Comparison of ENCODE assay signal across 16 cellular contexts in genomic region chr16:15955425-15955824, GRCh38. TPM values are rescaled to one million over a fixed set of nuclear protein-coding genes. Genes with fewer than 3 reads are reported as not detected.
DNase-seq lines count a peak whose midpoint lies in the region; ATAC-seq and TF ChIP-seq lines count a peak whose summit lies in the region.
"Had no signal": no experiment of that assay in that cellular context is flagged by ENCODE, and none has a peak within 500 bp of the region (broad histone marks: within the 10 kb centered on the region; RNA-seq: fewer than 3 reads in every experiment).

No MANE protein-coding gene starts in this region.

- no peaks in the 10 kb centered on the region for H3K27me3 ChIP-seq in CD4-positive, alpha-beta T cell (ENCODE audit: control insufficient read depth, insufficient read depth, low read length)
- no peaks in the 10 kb centered on the region for H3K27me3 ChIP-seq in Caco-2 (replicated peaks; ENCODE audit: control insufficient read depth, insufficient read depth, low read length)
- no peaks in the 10 kb centered on the region for H3K27me3 ChIP-seq in naive thymus-derived CD4-positive, alpha-beta T cell (ENCODE audit: control insufficient read depth in 2 of 2, insufficient read depth in 2 of 2, low read length in 2 of 2)
- H3K27me3 ChIP-seq: left lung, testis had no signal

- POLR2A ChIA-PET in CD4-positive, alpha-beta T cell (lab: Charles Lee): no interaction called here
- POLR2A ChIA-PET in Caco-2 (lab: Charles Lee): no interaction called here
- POLR2A ChIA-PET in naive thymus-derived CD4-positive, alpha-beta T cell (lab: Charles Lee): interaction anchor here (1.1 kb wide), 1 partner anchor 15 kb away, joined by 3 read pairs; no protein-coding TSS in a partner anchor

- H3K4me1 ChIP-seq in Caco-2: peaks cover 5% of the 10 kb centered on the region; the same call in 1 of the 2 replicates
- H3K4me1 ChIP-seq in naive thymus-derived CD4-positive, alpha-beta T cell (ENCODE audit: control insufficient read depth in 2 of 2, insufficient read depth in 2 of 2, low read length in 2 of 2): peaks cover 28 to 38% of the 10 kb centered on the region in 2 donors

- no peaks in the 10 kb centered on the region for H3K36me3 ChIP-seq in Caco-2 (ENCODE audit: control insufficient read depth, insufficient read depth, low read length)
- H3K36me3 ChIP-seq in naive thymus-derived CD4-positive, alpha-beta T cell (ENCODE audit: control insufficient read depth in 2 of 3, insufficient read depth in 3 of 3, low read length in 3 of 3): no peaks in the 10 kb centered on the region
- H3K36me3 ChIP-seq: left lung had no signal

- BruUV-seq in Caco-2 (replicated peaks; lab: Mats Ljungman, UMichigan): no TSS peak

- no peak for ATAC-seq in CD4-positive, alpha-beta T cell (ENCODE audit: poor library complexity)
- ATAC-seq in naive thymus-derived CD4-positive, alpha-beta T cell: no peak
- ATAC-seq in GM18511 (IDR thresholded peaks at IDR 0.05; ENCODE audit: unreplicated experiment) (no peak), GM19023 (IDR thresholded peaks at IDR 0.05; ENCODE audit: unreplicated experiment) (no peak)

- TF ChIP-seq CTCF in CD4-positive, alpha-beta T cell (IDR thresholded peaks at IDR 0.05): no peak
- TF ChIP-seq CTCF in Caco-2 (IDR thresholded peaks at IDR 0.05; ENCODE audit: insufficient read depth in 1 of 2, low read depth in 1 of 2, low read length in 1 of 2, severe bottlenecking in 1 of 2, unreplicated experiment in 1 of 2): no peak

- peak overlapping the region; percentile 61 for H3K4me3 Mint-ChIP-seq in CD4-positive, alpha-beta T cell
- no peak overlapping the region for H3K4me3 Mint-ChIP-seq in Caco-2 (ENCODE audit: unreplicated experiment)
- no peak overlapping the region for H3K4me3 Mint-ChIP-seq in activated T-helper 2 cell treated with anti-CD3 and anti-CD28 coated beads, Interferon-gamma antibody, Interleukin-2, Interleukin-4, amounts not matched to agents 10 μg/mL and 5 μg/mL and 100 μg/mL, durations not matched to agents 14 hours and 24 hours and 36 hours (ENCODE audit: low read depth)
- H3K4me3 Mint-ChIP-seq in naive thymus-derived CD4-positive, alpha-beta T cell: peak overlapping the region in 3 of 10 donors; percentile 8 to 26 (median 14)
- H3K4me3 Mint-ChIP-seq: endodermal cell had no signal

- H3K27ac Mint-ChIP-seq in CD4-positive, alpha-beta T cell: peak overlapping the region; percentile 89
- peak overlapping the region; percentile 51 for H3K27ac Mint-ChIP-seq in Caco-2 (ENCODE audit: unreplicated experiment)
- peak overlapping the region; percentile 67 for H3K27ac Mint-ChIP-seq in activated T-helper 2 cell treated with anti-CD3 and anti-CD28 coated beads, Interferon-gamma antibody, Interleukin-2, Interleukin-4, amounts not matched to agents 10 μg/mL and 5 μg/mL and 100 μg/mL, durations not matched to agents 14 hours and 24 hours and 36 hours
- H3K27ac Mint-ChIP-seq in naive thymus-derived CD4-positive, alpha-beta T cell: peak overlapping the region; percentile 59 to 98 (median 86)
- H3K27ac Mint-ChIP-seq: endodermal cell had no signal

- H3K9me3 Mint-ChIP-seq in CD4-positive, alpha-beta T cell: no peaks in the 10 kb centered on the region
- H3K9me3 Mint-ChIP-seq in Caco-2 (ENCODE audit: unreplicated experiment): no peaks in the 10 kb centered on the region
- H3K9me3 Mint-ChIP-seq in activated T-helper 2 cell treated with anti-CD3 and anti-CD28 coated beads, Interferon-gamma antibody, Interleukin-2, Interleukin-4, amounts not matched to agents 10 μg/mL and 5 μg/mL and 100 μg/mL, durations not matched to agents 14 hours and 24 hours and 36 hours: no peaks in the 10 kb centered on the region
- no peaks in the 10 kb centered on the region for H3K9me3 Mint-ChIP-seq in naive thymus-derived CD4-positive, alpha-beta T cell
- H3K9me3 Mint-ChIP-seq: endodermal cell had no signal

- intact Hi-C loops in CD4-positive, alpha-beta T cell (cut with DNase I, micrococcal nuclease): no loop called here
- intact Hi-C loops in Caco-2 (cut with micrococcal nuclease; ENCODE audit: unreplicated experiment): no loop called here
- intact Hi-C loops in activated T-helper 2 cell treated with anti-CD3 and anti-CD28 coated beads, Interferon-gamma antibody, Interleukin-2, Interleukin-4, amounts not matched to agents 10 μg/mL and 5 μg/mL and 100 μg/mL, durations not matched to agents 14 hours and 24 hours and 36 hours (cut with micrococcal nuclease): no loop called here
- intact Hi-C loops in naive thymus-derived CD4-positive, alpha-beta T cell (cut with micrococcal nuclease): no loop called here

- H3K4me1 Mint-ChIP-seq in CD4-positive, alpha-beta T cell (ENCODE audit: low read depth): peaks cover 77% of the 10 kb centered on the region
- H3K4me1 Mint-ChIP-seq in Caco-2 (ENCODE audit: low read depth, unreplicated experiment): peaks cover 6% of the 10 kb centered on the region
- H3K4me1 Mint-ChIP-seq in activated T-helper 2 cell treated with anti-CD3 and anti-CD28 coated beads, Interferon-gamma antibody, Interleukin-2, Interleukin-4, amounts not matched to agents 10 μg/mL and 5 μg/mL and 100 μg/mL, durations not matched to agents 14 hours and 24 hours and 36 hours (ENCODE audit: low read depth): peaks cover 66% of the 10 kb centered on the region
- H3K4me1 Mint-ChIP-seq in naive thymus-derived CD4-positive, alpha-beta T cell: peaks cover 44 to 84% (median 74%) of the 10 kb centered on the region in 7 donors

- no peak overlapping the region for H3K27ac ChIP-seq in CD4-positive, alpha-beta T cell (ENCODE audit: low read depth, low read length)
- peak overlapping the region; percentile 55 for H3K27ac ChIP-seq in naive thymus-derived CD4-positive, alpha-beta T cell (ENCODE audit: low read depth, low read length)

- H3K27me3 Mint-ChIP-seq in CD4-positive, alpha-beta T cell: no peaks in the 10 kb centered on the region
- no peaks in the 10 kb centered on the region for H3K27me3 Mint-ChIP-seq in Caco-2 (ENCODE audit: insufficient read depth, unreplicated experiment)
- H3K27me3 Mint-ChIP-seq in activated T-helper 2 cell treated with anti-CD3 and anti-CD28 coated beads, Interferon-gamma antibody, Interleukin-2, Interleukin-4, amounts not matched to agents 10 μg/mL and 5 μg/mL and 100 μg/mL, durations not matched to agents 14 hours and 24 hours and 36 hours (ENCODE audit: low read depth): no peaks in the 10 kb centered on the region
- H3K27me3 Mint-ChIP-seq in naive thymus-derived CD4-positive, alpha-beta T cell: no peaks in the 10 kb centered on the region

- H3K36me3 Mint-ChIP-seq in CD4-positive, alpha-beta T cell (ENCODE audit: low read depth): peaks cover 2% of the 10 kb centered on the region
- H3K36me3 Mint-ChIP-seq in Caco-2 (ENCODE audit: insufficient read depth, unreplicated experiment): peaks cover 6% of the 10 kb centered on the region
- H3K36me3 Mint-ChIP-seq in activated T-helper 2 cell treated with anti-CD3 and anti-CD28 coated beads, Interferon-gamma antibody, Interleukin-2, Interleukin-4, amounts not matched to agents 10 μg/mL and 5 μg/mL and 100 μg/mL, durations not matched to agents 14 hours and 24 hours and 36 hours (ENCODE audit: low read depth): peaks cover 65% of the 10 kb centered on the region
- peaks cover 0 to 29% (median 5%) of the 10 kb centered on the region in 5 donors for H3K36me3 Mint-ChIP-seq in naive thymus-derived CD4-positive, alpha-beta T cell

- H3K4me3 ChIP-seq in Caco-2 (ENCODE audit: low read depth, low read length): no peak overlapping the region
- H3K4me3 ChIP-seq in naive thymus-derived CD4-positive, alpha-beta T cell (ENCODE audit: low read length): no peak overlapping the region
- H3K4me3 ChIP-seq: left lung, testis had no signal

- H3K9me3 ChIP-seq in CD4-positive, alpha-beta T cell (ENCODE audit: control insufficient read depth, low read length): no peaks in the 10 kb centered on the region
- no peaks in the 10 kb centered on the region for H3K9me3 ChIP-seq in Caco-2
- no peaks in the 10 kb centered on the region for H3K9me3 ChIP-seq in naive thymus-derived CD4-positive, alpha-beta T cell (ENCODE audit: control insufficient read depth in 2 of 3, low read length in 3 of 3)
- H3K9me3 ChIP-seq: left lung, testis had no signal

- no peak for DNase-seq in CD4-positive, alpha-beta T cell
- DNase-seq in Caco-2 (no peak), AML-193 (lab: John Stamatoyannopoulos, UW) (no peak)
- no peak for DNase-seq in activated T-helper 2 cell treated with anti-CD3 and anti-CD28 coated beads, Interferon-gamma antibody, Interleukin-2, Interleukin-4, amounts not matched to agents 10 μg/mL and 5 μg/mL and 100 μg/mL, durations not matched to agents 14 hours and 24 hours and 36 hours (ENCODE audit: low spot score)
- DNase-seq in naive thymus-derived CD4-positive, alpha-beta T cell: no peak
- DNase-seq: activated CD4-positive, alpha-beta T cell treated with anti-CD3 and anti-CD28 coated beads, Interleukin-2, amount 50 U/mL, for 48 hours; C1 segment of cervical spinal cord; endodermal cell; left lung; NCI-H1694; NCI-H446; SHP77 treated with DMSO at 0.1 percent for 48 hours; T-helper 9 cell; testis had no signal

- CTCF ChIA-PET in CD4-positive, alpha-beta T cell (lab: Charles Lee): no interaction called here
- CTCF ChIA-PET in Caco-2 (lab: Charles Lee): no interaction called here
- CTCF ChIA-PET in naive thymus-derived CD4-positive, alpha-beta T cell (lab: Charles Lee): no interaction called here

RNA-seq across cellular contexts. Expression of gene ABCC1, which starts 6.0 kb away (rescaled TPM):
- 10 to 100 TPM; 42.9 to 44.8 TPM for total RNA-seq in CD4-positive, alpha-beta T cell
- 22.3 and 24.8 TPM in 2 replicates for total RNA-seq in Caco-2 (2022)
- total RNA-seq in activated T-helper 2 cell treated with anti-CD3 and anti-CD28 coated beads, Interferon-gamma antibody, Interleukin-2, Interleukin-4, amounts not matched to agents 10 μg/mL and 5 μg/mL and 100 μg/mL, durations not matched to agents 14 hours and 24 hours and 36 hours: 95.7 and 99.4 TPM in 2 replicates
- total RNA-seq in naive thymus-derived CD4-positive, alpha-beta T cell: 10 to 100 TPM; 57.3 to 95.8 (median 64.1) TPM
- 1 to 10 TPM; 4.8 to 7.9 TPM for polyA plus RNA-seq in naive thymus-derived CD4-positive, alpha-beta T cell
